Comparison of ENCODE assay signal across 18 cellular contexts in genomic region chr2:27375513-27376099, GRCh38.
"Had no signal": no experiment of that assay in that cellular context is flagged by ENCODE, and none has a peak within 500 bp of the region (broad histone marks: within the 10 kb centered on the region; RNA-seq: fewer than 3 reads in every experiment).

No MANE protein-coding gene starts in this region.

- H2AFZ ChIP-seq: hepatocyte had no signal

- H3K4me3 ChIP-seq: hepatocyte, left lung, lung, prostate gland, stomach, suprapubic skin, tibial nerve had no signal

- H3K27ac ChIP-seq: hepatocyte, left lung, prostate gland, stomach, suprapubic skin, tibial nerve had no signal

- H3K9me3 Mint-ChIP-seq: activated naive CD4-positive, alpha-beta T cell treated with anti-CD3 and anti-CD28 coated beads, Interleukin-2, amount 50 U/mL, for 72 hours; naive thymus-derived CD8-positive, alpha-beta T cell had no signal

- H3K27me3 Mint-ChIP-seq: naive thymus-derived CD8-positive, alpha-beta T cell had no signal

- DNase-seq: activated CD4-positive, CD25-positive, alpha-beta regulatory T cell treated with anti-CD3 and anti-CD28 coated beads, Interleukin-2, amount 50 U/mL, for 72 hours; activated CD8-positive, alpha-beta memory T cell treated with anti-CD3 and anti-CD28 coated beads, Interleukin-2, amount 50 U/mL, for 48 hours; aorta; effector memory CD4-positive, alpha-beta T cell; foreskin melanocyte; kidney glomerular epithelial cell; naive thymus-derived CD8-positive, alpha-beta T cell; stimulated activated CD4-positive, alpha-beta T cell treated with anti-CD3 and anti-CD28 coated beads, Interleukin-4, amount 100 ng/mL, for 24 hours; stomach; SW 1271 had no signal

- H3K27me3 ChIP-seq: hepatocyte, left lung, stomach, suprapubic skin, tibial nerve had no signal

- H3K4me2 ChIP-seq: hepatocyte had no signal

- ATAC-seq: activated naive CD4-positive, alpha-beta T cell treated with anti-CD3 and anti-CD28 coated beads, Interleukin-2, amount 50 U/mL, for 72 hours; esophagus mucosa; left lung; naive thymus-derived CD8-positive, alpha-beta T cell had no signal
